Comparison of ENCODE assay signal across 8 cellular contexts in the genomic region with DNA sequence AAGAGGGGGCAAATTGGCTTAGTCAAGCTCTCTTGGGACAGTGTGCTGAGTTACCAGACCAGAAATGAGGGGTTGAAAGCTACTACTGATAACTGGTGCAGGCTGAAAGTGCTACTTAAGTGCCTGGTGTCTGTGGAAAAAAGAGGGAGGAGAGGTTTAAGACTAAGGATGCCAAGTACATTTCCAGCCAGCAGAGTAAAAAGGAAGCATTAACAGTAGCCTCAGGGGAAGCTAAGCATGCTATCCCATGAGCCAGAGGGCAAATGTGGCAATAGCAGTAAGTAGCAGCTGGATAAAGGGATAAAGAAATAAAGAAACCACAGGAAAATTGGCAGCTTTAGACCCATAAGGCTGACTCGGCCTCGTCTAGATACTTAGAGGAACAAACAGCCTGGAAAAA.
A peak's percentile ranks its signal among the peaks of the same experiment; 100 is the strongest.
DNase-seq lines count a peak whose midpoint lies in the region; ATAC-seq and TF ChIP-seq lines count a peak whose summit lies in the region.

No MANE protein-coding gene starts in this region.

- no peak overlapping the region for H3K4me2 ChIP-seq in fibroblast of lung (ENCODE audit: extremely low read depth, insufficient read depth, low read length)

- H3K27ac ChIP-seq in fibroblast of lung (ENCODE audit: insufficient read depth, low read length): no peak overlapping the region

- H3K27me3 ChIP-seq in HAP-1 (ENCODE audit: low read depth) (no peaks in the 10 kb centered on the region), fibroblast of lung (ENCODE audit: control insufficient read depth, insufficient read depth, low read length) (no peaks in the 10 kb centered on the region)

- H3K4me3 ChIP-seq in HAP-1: no peak overlapping the region
- no peak overlapping the region for H3K4me3 ChIP-seq in fibroblast of lung (replicated peaks in 1 of 4; ENCODE audit: control extremely low read depth in 1 of 4, insufficient read depth in 1 of 4, low read depth in 3 of 4, low read length in 4 of 4)
- H3K4me3 ChIP-seq in retinal pigment epithelial cell (ENCODE audit: low read length): no peak overlapping the region

- no peaks in the 10 kb centered on the region for H3K36me3 ChIP-seq in HAP-1 (replicated peaks)
- no peaks in the 10 kb centered on the region for H3K36me3 ChIP-seq in fibroblast of lung (ENCODE audit: control insufficient read depth, insufficient read depth, low read length)

- H3K9me3 Mint-ChIP-seq in activated naive CD4-positive, alpha-beta T cell treated with anti-CD3 and anti-CD28 coated beads for 36 hours: peaks cover 5% of the 10 kb centered on the region

- H3K4me3 Mint-ChIP-seq in activated naive CD4-positive, alpha-beta T cell treated with anti-CD3 and anti-CD28 coated beads for 36 hours: no peak overlapping the region

- peak; percentile 4 to 15 for TF ChIP-seq CTCF in fibroblast of lung (conservative IDR thresholded peaks at IDR 0.05 in 1 of 2, IDR thresholded peaks at IDR 0.05 in 1 of 2; ENCODE audit: low read depth in 1 of 2, low read length in 2 of 2)
- no peak for TF ChIP-seq CTCF in retinal pigment epithelial cell (conservative IDR thresholded peaks at IDR 0.05; ENCODE audit: low read depth, low read length)

- intact Hi-C loops in activated naive CD4-positive, alpha-beta T cell treated with anti-CD3 and anti-CD28 coated beads for 36 hours (cut with micrococcal nuclease): no loop called here

- H3K4me1 Mint-ChIP-seq in activated naive CD4-positive, alpha-beta T cell treated with anti-CD3 and anti-CD28 coated beads for 36 hours (ENCODE audit: low read depth): no peaks in the 10 kb centered on the region

- no peak overlapping the region for H3K9ac ChIP-seq in fibroblast of lung (ENCODE audit: insufficient read depth, low read length)

- ATAC-seq in GM19395 (IDR thresholded peaks at IDR 0.05; ENCODE audit: unreplicated experiment): no peak

- no peaks in the 10 kb centered on the region for H4K20me1 ChIP-seq in fibroblast of lung (ENCODE audit: control insufficient read depth, extremely low read depth, insufficient read depth, low read length)

- peaks cover 42% of the 10 kb centered on the region for H3K4me1 ChIP-seq in HAP-1
- H3K4me1 ChIP-seq in fibroblast of lung (ENCODE audit: control insufficient read depth, extremely low read depth, insufficient read depth, low read length): peaks cover 3% of the 10 kb centered on the region

- no peaks in the 10 kb centered on the region for H3K79me2 ChIP-seq in fibroblast of lung (ENCODE audit: control insufficient read depth, insufficient read depth, low read length)

- H3K27ac Mint-ChIP-seq in activated naive CD4-positive, alpha-beta T cell treated with anti-CD3 and anti-CD28 coated beads for 36 hours: no peak overlapping the region

- DNase-seq in HAP-1 (ENCODE audit: low spot score in 2 of 2) (peak; percentile 71 to 86), NCI-H69 (lab: John Stamatoyannopoulos, UW) (peak; percentile 92), fibroblast of lung (ENCODE audit: low read depth in 2 of 2) (peak; percentile 90 to 96), retinal pigment epithelial cell (ENCODE audit: low read depth) (peak; percentile 85), SKM-1 treated with dmso at 0.1 percent for 144 hours (lab: John Stamatoyannopoulos, UW; ENCODE audit: unreplicated experiment) (no peak)
- no peak for DNase-seq in activated T-cell treated with anti-CD3 and anti-CD28 coated beads, Interleukin-2, amount 50 U/mL, for 48 hours
- no peak for DNase-seq in activated naive CD4-positive, alpha-beta T cell treated with anti-CD3 and anti-CD28 coated beads for 36 hours

- CTCF ChIA-PET in activated naive CD4-positive, alpha-beta T cell treated with anti-CD3 and anti-CD28 coated beads for 36 hours (lab: Charles Lee): no interaction called here

- H2AFZ ChIP-seq in fibroblast of lung (ENCODE audit: low read length): no peak overlapping the region

- in situ Hi-C loops in HAP-1 (cut with MboI; ENCODE audit: low sequenced_read_pairs): no loop called here

- peaks cover 14% of the 10 kb centered on the region for H3K36me3 Mint-ChIP-seq in activated naive CD4-positive, alpha-beta T cell treated with anti-CD3 and anti-CD28 coated beads for 36 hours (ENCODE audit: low read depth)

- no peaks in the 10 kb centered on the region for H3K27me3 Mint-ChIP-seq in activated naive CD4-positive, alpha-beta T cell treated with anti-CD3 and anti-CD28 coated beads for 36 hours (ENCODE audit: low read depth)

- no peaks in the 10 kb centered on the region for H3K9me3 ChIP-seq in HAP-1
- no peaks in the 10 kb centered on the region for H3K9me3 ChIP-seq in fibroblast of lung (ENCODE audit: control insufficient read depth, insufficient read depth, low read depth, low read length)

Comparison
In these comparisons a context has a peak if more than half of its experiments do, and no peak if none do; other contexts are left out.
1. DNase-seq: peak in HAP-1 (2 of 2), NCI-H69 (single experiment), fibroblast of lung (2 of 2) and retinal pigment epithelial cell (single experiment); none in SKM-1 treated with dmso at 0.1 percent for 144 hours (single experiment), activated T-cell treated with anti-CD3 and anti-CD28 coated beads, Interleukin-2, amount 50 U/mL, for 48 hours (0 of 2) and activated naive CD4-positive, alpha-beta T cell treated with anti-CD3 and anti-CD28 coated beads for 36 hours (single experiment).